8 cellular contexts compared by ENCODE assay signal in genomic region chr20:844473-845225, GRCh38. TPM values are rescaled to one million over a fixed set of nuclear protein-coding genes. Genes with fewer than 3 reads are reported as not detected.
DNase-seq lines count a peak whose midpoint lies in the region; ATAC-seq and TF ChIP-seq lines count a peak whose summit lies in the region.

No MANE protein-coding gene starts in this region.

- TF ChIP-seq POLR2A in GM18526 (IDR thresholded peaks at IDR 0.05; ENCODE audit: extremely low read depth, insufficient read length), result peak; percentile 38

- ATAC-seq in HG03064 (IDR thresholded peaks at IDR 0.05; ENCODE audit: low read depth, unreplicated experiment), result peak; percentile 81

- no peak for TF ChIP-seq CTCF in 22Rv1 (IDR thresholded peaks at IDR 0.05)

- peak overlapping the region; percentile 82 for H3K27ac ChIP-seq in 22Rv1

- DNase-seq in NCI-H2196 (lab: John Stamatoyannopoulos, UW; ENCODE audit: unreplicated experiment), result peak; percentile 93
- peak; percentile 82 for DNase-seq in activated CD4-positive, alpha-beta T cell treated with anti-CD3 and anti-CD28 coated beads for 24 hours (ENCODE audit: low read depth in 2 of 2)
- DNase-seq in cerebellum (ENCODE audit: low spot score), result peak; percentile 97
- peak; percentile 80 for DNase-seq in kidney glomerular epithelial cell (lab: John Stamatoyannopoulos, UW)
- peak; percentile 76 to 81 for DNase-seq in stimulated activated CD4-positive, alpha-beta T cell treated with anti-CD3 and anti-CD28 coated beads, Interleukin-1b, Interleukin-23, amount 100 ng/mL, for 1 hour (ENCODE audit: low read depth in 2 of 2)

RNA-seq across cellular contexts. Expression of gene FAM110A, which starts 11.1 kb away (rescaled TPM):
- 3.5 TPM for total RNA-seq in cerebellum

Comparison
In these comparisons a context has a peak if more than half of its experiments do, and no peak if none do; other contexts are left out.
1. Peak in every context shown above with its lines: DNase-seq, ATAC-seq and H3K27ac ChIP-seq.